ENCODE assay signal across 9 cellular contexts in the genomic region with DNA sequence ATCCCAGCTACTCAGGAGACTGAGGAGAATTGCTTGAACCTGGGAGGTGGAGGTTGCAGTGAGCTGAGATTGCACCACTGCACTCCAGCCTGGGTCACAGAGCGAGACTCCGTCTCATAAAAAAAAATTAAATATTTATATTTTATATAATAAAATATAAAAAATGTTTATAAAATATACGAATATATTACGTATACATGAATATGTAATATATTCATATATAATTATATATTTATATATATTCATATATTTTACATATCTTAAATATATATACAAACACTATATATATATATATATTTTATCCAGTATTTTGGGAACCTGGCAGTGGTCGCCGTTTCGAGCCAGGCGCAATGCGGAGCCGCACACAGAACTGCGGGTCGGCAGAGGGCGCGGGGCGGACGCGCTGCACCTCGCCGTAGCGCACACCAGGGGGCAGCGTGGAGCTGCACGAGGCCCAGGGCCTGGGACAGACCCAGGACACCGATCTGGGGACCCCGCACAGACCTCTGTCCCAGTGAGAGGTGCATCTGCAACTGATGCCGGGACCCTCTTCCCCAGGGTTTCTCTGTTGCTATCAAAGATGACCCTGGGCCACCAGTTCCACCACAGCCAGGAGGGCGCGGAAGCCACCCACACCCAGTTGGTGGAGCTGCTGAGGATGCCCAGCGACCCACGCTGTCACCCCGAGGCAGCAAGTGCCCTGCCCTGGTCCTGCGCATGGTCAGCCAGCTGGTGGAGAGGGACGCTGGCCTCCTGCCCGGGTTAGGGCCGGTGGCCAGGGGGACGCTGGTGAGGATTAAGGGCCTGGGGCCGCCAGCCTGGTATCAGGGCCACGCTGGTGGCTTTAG. TPM values are rescaled to one million over a fixed set of nuclear protein-coding genes. Genes with fewer than 3 reads are reported as not detected.
DNase-seq lines count a peak whose midpoint lies in the region; ATAC-seq and TF ChIP-seq lines count a peak whose summit lies in the region.
"Had no signal": no experiment of that assay in that cellular context is flagged by ENCODE, and none has a peak within 500 bp of the region (broad histone marks: within the 10 kb centered on the region; RNA-seq: fewer than 3 reads in every experiment).

No MANE protein-coding gene starts in this region.

- peak; percentile 71 for ATAC-seq in GM21447 (IDR thresholded peaks at IDR 0.05; ENCODE audit: unreplicated experiment)
- ATAC-seq in foreskin keratinocyte = peak; percentile 74
- no peak for ATAC-seq in HG02973 (IDR thresholded peaks at IDR 0.05; ENCODE audit: unreplicated experiment)

- no peaks in the 10 kb centered on the region for H3K4me1 ChIP-seq in foreskin keratinocyte

- in situ Hi-C loops in Caki2 (cut with HindIII; ENCODE audit: low pct_unique_long_range_greater_than_20kb, low sequenced_read_pairs) = no loop called here

- no peak overlapping the region for H3K27ac ChIP-seq in foreskin keratinocyte

- no peaks in the 10 kb centered on the region for H3K27me3 ChIP-seq in foreskin keratinocyte

- peak; percentile 29 for DNase-seq in Caki2 (ENCODE audit: low read depth)
- peak; percentile 47 for DNase-seq in NOMO-1 treated with DMSO at 0.1 percent for 48 hours (lab: John Stamatoyannopoulos, UW; ENCODE audit: unreplicated experiment)
- peak; percentile 42 for DNase-seq in activated T-helper 1 cell treated with Interleukin-2 at 50 U/mL for 16 hours (ENCODE audit: low read depth)
- DNase-seq in foreskin keratinocyte = no peak
- peak; percentile 58 for DNase-seq in progenitor cell of endocrine pancreas (ENCODE audit: low spot score, unreplicated experiment)
- no peak for DNase-seq in NK-92 treated with Interleukin-12 subunit alpha and Interleukin-12 subunit beta, amount 100 ng/mL, for 24 hours (lab: John Stamatoyannopoulos, UW)

- peak; percentile 84 for TF ChIP-seq CTCF in foreskin keratinocyte (conservative IDR thresholded peaks at IDR 0.05)
- TF ChIP-seq CTCF in progenitor cell of endocrine pancreas (IDR thresholded peaks at IDR 0.05; ENCODE audit: unreplicated experiment) = peak; percentile 94

- no peak overlapping the region for H3K4me3 Mint-ChIP-seq in progenitor cell of endocrine pancreas (ENCODE audit: low read depth)
- H3K4me3 Mint-ChIP-seq: T-helper 1 cell treated with Interleukin-12 subunit alpha and Interleukin-12 subunit beta and Interleukin-4 antibody, amounts not matched to agents 30 μg/mL and 1 μg/mL, for 36 hours had no signal

- H3K36me3 Mint-ChIP-seq in progenitor cell of endocrine pancreas (ENCODE audit: insufficient read depth) = peaks cover 7% of the 10 kb centered on the region

- H3K9me3 Mint-ChIP-seq in progenitor cell of endocrine pancreas (ENCODE audit: low read depth) = no peaks in the 10 kb centered on the region
- H3K9me3 Mint-ChIP-seq: T-helper 1 cell treated with Interleukin-12 subunit alpha and Interleukin-12 subunit beta and Interleukin-4 antibody, amounts not matched to agents 30 μg/mL and 1 μg/mL, for 36 hours had no signal

- H3K27ac Mint-ChIP-seq in progenitor cell of endocrine pancreas = no peak overlapping the region

- no peaks in the 10 kb centered on the region for H3K4me1 Mint-ChIP-seq in progenitor cell of endocrine pancreas (ENCODE audit: low read depth)

- H3K27me3 Mint-ChIP-seq in progenitor cell of endocrine pancreas = no peaks in the 10 kb centered on the region

RNA-seq across cellular contexts. Expression of a gene that starts 22.7 kb away (rescaled TPM):
- 20.2 and 29.8 TPM in 2 replicates for total RNA-seq in Caki2 (2014; rRNA removed; shearing (Covaris generic); ENCODE audit: low replicate concordance)
- total RNA-seq in foreskin keratinocyte (21.3 and 25.8 TPM in 2 replicates), progenitor cell of endocrine pancreas (41.0 and 42.8 TPM in 2 replicates)
- 21.8 and 29.1 TPM in 2 replicates for polyA plus RNA-seq in foreskin keratinocyte

Comparison
In these comparisons a context has a peak if more than half of its experiments do, and no peak if none do; other contexts are left out.
1. DNase-seq: peak in Caki2 (single experiment), NOMO-1 treated with DMSO at 0.1 percent for 48 hours (single experiment), activated T-helper 1 cell treated with Interleukin-2 at 50 U/mL for 16 hours (single experiment) and progenitor cell of endocrine pancreas (single experiment); none in foreskin keratinocyte (0 of 2) and NK-92 treated with Interleukin-12 subunit alpha and Interleukin-12 subunit beta, amount 100 ng/mL, for 24 hours (single experiment).